Comparison of ENCODE assay signal across 8 cellular contexts in genomic region chr3:64530434-64531049, GRCh38.
DNase-seq lines count a peak whose midpoint lies in the region; ATAC-seq, FAIRE-seq and TF ChIP-seq lines count a peak whose summit lies in the region.

No MANE protein-coding gene starts in this region.

- peaks cover 1% of the 10 kb centered on the region for H3K36me3 Mint-ChIP-seq in mesothelial cell of epicardium

- H3K9me3 Mint-ChIP-seq in mesothelial cell of epicardium: no peaks in the 10 kb centered on the region

- H3K27me3 Mint-ChIP-seq in mesothelial cell of epicardium (ENCODE audit: low read depth): no peaks in the 10 kb centered on the region

- ATAC-seq in HG03280 (IDR thresholded peaks at IDR 0.05; ENCODE audit: unreplicated experiment): no peak

- H3K4me3 Mint-ChIP-seq in mesothelial cell of epicardium: no peak overlapping the region

- DNase-seq in DMS 273 (lab: John Stamatoyannopoulos, UW; ENCODE audit: unreplicated experiment): peak; percentile 75
- DNase-seq in DMS 273 treated with DMSO at 0.1 percent for 48 hours (lab: John Stamatoyannopoulos, UW): no peak
- DNase-seq in HS-27A (ENCODE audit: low read depth): peak; percentile 40
- DNase-seq in RPMI8226: peak; percentile 58
- peak in 1 of 2 experiments; percentile 74 for DNase-seq in mesothelial cell of epicardium (ENCODE audit: low spot score in 2 of 2, unreplicated experiment in 2 of 2)
- DNase-seq in central memory CD4-positive, alpha-beta T cell: no peak

- FAIRE-seq in endometrium (lab: Jason Lieb, UNC): peak; percentile 94

- peak; percentile 84 for TF ChIP-seq CTCF in mesothelial cell of epicardium (IDR thresholded peaks at IDR 0.05; ENCODE audit: unreplicated experiment)

- no peak overlapping the region for H3K27ac Mint-ChIP-seq in mesothelial cell of epicardium

- peaks cover 33% of the 10 kb centered on the region for H3K4me1 Mint-ChIP-seq in mesothelial cell of epicardium

Comparison
In these comparisons a context has a peak if more than half of its experiments do, and no peak if none do; other contexts are left out.
1. DNase-seq: peak in DMS 273 (single experiment), HS-27A (single experiment) and RPMI8226 (single experiment); none in DMS 273 treated with DMSO at 0.1 percent for 48 hours (single experiment) and central memory CD4-positive, alpha-beta T cell (single experiment).